ENCODE assay signal across 27 cellular contexts in genomic region chr12:53567961-53568360, GRCh38. TPM values are rescaled to one million over a fixed set of nuclear protein-coding genes. Genes with fewer than 3 reads are reported as not detected.
A peak's percentile ranks its signal among the peaks of the same experiment; 100 is the strongest.
DNase-seq lines count a peak whose midpoint lies in the region; ATAC-seq, FAIRE-seq and TF ChIP-seq lines count a peak whose summit lies in the region.
"Had no signal": no experiment of that assay in that cellular context is flagged by ENCODE, and none has a peak within 500 bp of the region (broad histone marks: within the 10 kb centered on the region; RNA-seq: fewer than 3 reads in every experiment).

No MANE protein-coding gene starts in this region.

- no peak overlapping the region for H3K4me3 ChIP-seq in astrocyte (ENCODE audit: insufficient read depth, low read depth, low read length)
- H3K4me3 ChIP-seq in iPS-20b (ENCODE audit: low read length) = no peak overlapping the region
- no peak overlapping the region for H3K4me3 ChIP-seq in stomach smooth muscle (ENCODE audit: low read length in 2 of 2)
- H3K4me3 ChIP-seq: ascending aorta, heart right ventricle, pancreas, transverse colon had no signal

- H3K27me3 Mint-ChIP-seq in activated CD4-positive, alpha-beta T cell treated with anti-CD3 and anti-CD28 coated beads for 36 hours = no peaks in the 10 kb centered on the region
- H3K27me3 Mint-ChIP-seq in astrocyte (ENCODE audit: low read depth, unreplicated experiment) = no peaks in the 10 kb centered on the region
- H3K27me3 Mint-ChIP-seq in activated T-helper 2 cell treated with anti-CD3 and anti-CD28 coated beads, Interferon-gamma antibody, Interleukin-2, Interleukin-4, amounts not matched to agents 10 μg/mL and 5 μg/mL and 100 μg/mL, durations not matched to agents 14 hours and 24 hours and 36 hours (ENCODE audit: low read depth) = no peaks in the 10 kb centered on the region
- H3K27me3 Mint-ChIP-seq: activated T-cell treated with anti-CD3 and anti-CD28 coated beads, Interleukin-2, amount 50 U/mL, for 24 hours; CD4-positive, alpha-beta memory T cell; stimulated activated naive CD8-positive, alpha-beta T cell treated with anti-CD3 and anti-CD28 coated beads, Interleukin-15, Interleukin-2, amounts not matched to agents 100 ng/mL and 50 ng/mL, for 24 hours had no signal

- peaks cover 53% of the 10 kb centered on the region for H3K4me1 Mint-ChIP-seq in activated CD4-positive, alpha-beta T cell treated with anti-CD3 and anti-CD28 coated beads for 36 hours
- peaks cover 11% of the 10 kb centered on the region for H3K4me1 Mint-ChIP-seq in astrocyte (ENCODE audit: low read depth, unreplicated experiment)
- H3K4me1 Mint-ChIP-seq in activated T-helper 2 cell treated with anti-CD3 and anti-CD28 coated beads, Interferon-gamma antibody, Interleukin-2, Interleukin-4, amounts not matched to agents 10 μg/mL and 5 μg/mL and 100 μg/mL, durations not matched to agents 14 hours and 24 hours and 36 hours (ENCODE audit: low read depth) = peaks cover 44% of the 10 kb centered on the region

- CTCF ChIA-PET in activated CD4-positive, alpha-beta T cell treated with anti-CD3 and anti-CD28 coated beads for 36 hours (lab: Charles Lee) = interaction anchor here (0.6 to 1.9 kb wide), 4 partner anchors 24 to 110 kb away, joined by 3 to 7 read pairs (median 4); partner anchors contain the start of gene ATP5MC2

- H3K36me3 ChIP-seq in astrocyte (ENCODE audit: insufficient read depth, low read length) = no peaks in the 10 kb centered on the region
- H3K36me3 ChIP-seq in iPS-20b (ENCODE audit: insufficient read depth, low read depth, low read length) = no peaks in the 10 kb centered on the region
- no peaks in the 10 kb centered on the region for H3K36me3 ChIP-seq in stomach smooth muscle (ENCODE audit: control insufficient read depth in 2 of 2, insufficient read depth in 2 of 2, low read length in 2 of 2)
- H3K36me3 ChIP-seq: pancreas, transverse colon had no signal

- H3K9me3 Mint-ChIP-seq in activated CD4-positive, alpha-beta T cell treated with anti-CD3 and anti-CD28 coated beads for 36 hours (ENCODE audit: low read depth) = no peaks in the 10 kb centered on the region
- H3K9me3 Mint-ChIP-seq in astrocyte (ENCODE audit: unreplicated experiment) = no peaks in the 10 kb centered on the region
- H3K9me3 Mint-ChIP-seq in activated T-helper 2 cell treated with anti-CD3 and anti-CD28 coated beads, Interferon-gamma antibody, Interleukin-2, Interleukin-4, amounts not matched to agents 10 μg/mL and 5 μg/mL and 100 μg/mL, durations not matched to agents 14 hours and 24 hours and 36 hours = no peaks in the 10 kb centered on the region
- H3K9me3 Mint-ChIP-seq: activated T-cell treated with anti-CD3 and anti-CD28 coated beads, Interleukin-2, amount 50 U/mL, for 24 hours; CD4-positive, alpha-beta memory T cell had no signal

- no peak overlapping the region for H3K9ac ChIP-seq in astrocyte (ENCODE audit: low read length)
- H3K9ac ChIP-seq in iPS-20b (ENCODE audit: low read depth, low read length) = peak overlapping the region; percentile 39; the same call in 1 of the 2 replicates
- no peak overlapping the region for H3K9ac ChIP-seq in stomach smooth muscle (ENCODE audit: low read length in 2 of 2)

- no peak overlapping the region for H3K4me3 Mint-ChIP-seq in activated CD4-positive, alpha-beta T cell treated with anti-CD3 and anti-CD28 coated beads for 36 hours
- H3K4me3 Mint-ChIP-seq in astrocyte (ENCODE audit: unreplicated experiment) = no peak overlapping the region
- H3K4me3 Mint-ChIP-seq in activated T-helper 2 cell treated with anti-CD3 and anti-CD28 coated beads, Interferon-gamma antibody, Interleukin-2, Interleukin-4, amounts not matched to agents 10 μg/mL and 5 μg/mL and 100 μg/mL, durations not matched to agents 14 hours and 24 hours and 36 hours (ENCODE audit: low read depth) = no peak overlapping the region
- H3K4me3 Mint-ChIP-seq: activated naive CD4-positive, alpha-beta T cell treated with anti-CD3 and anti-CD28 coated beads for 36 hours; activated T-cell treated with anti-CD3 and anti-CD28 coated beads, Interleukin-2, amount 50 U/mL, for 24 hours; CD4-positive, alpha-beta memory T cell; stimulated activated naive CD8-positive, alpha-beta T cell treated with anti-CD3 and anti-CD28 coated beads, Interleukin-15, Interleukin-2, amounts not matched to agents 100 ng/mL and 50 ng/mL, for 24 hours had no signal

- FAIRE-seq in astrocyte (lab: Jason Lieb, UNC) = no peak
- FAIRE-seq in HTR-8/SVneo (lab: Jason Lieb, UNC) = no peak
- FAIRE-seq: pancreas had no signal

- no peak overlapping the region for H3K27ac Mint-ChIP-seq in activated CD4-positive, alpha-beta T cell treated with anti-CD3 and anti-CD28 coated beads for 36 hours
- peak overlapping the region; percentile 69 for H3K27ac Mint-ChIP-seq in astrocyte (ENCODE audit: unreplicated experiment)
- no peak overlapping the region for H3K27ac Mint-ChIP-seq in activated T-helper 2 cell treated with anti-CD3 and anti-CD28 coated beads, Interferon-gamma antibody, Interleukin-2, Interleukin-4, amounts not matched to agents 10 μg/mL and 5 μg/mL and 100 μg/mL, durations not matched to agents 14 hours and 24 hours and 36 hours
- H3K27ac Mint-ChIP-seq: activated naive CD4-positive, alpha-beta T cell treated with anti-CD3 and anti-CD28 coated beads for 36 hours; activated T-cell treated with anti-CD3 and anti-CD28 coated beads, Interleukin-2, amount 50 U/mL, for 24 hours; stimulated activated naive CD8-positive, alpha-beta T cell treated with anti-CD3 and anti-CD28 coated beads, Interleukin-15, Interleukin-2, amounts not matched to agents 100 ng/mL and 50 ng/mL, for 24 hours had no signal

- peaks cover 16% of the 10 kb centered on the region for H4K20me1 ChIP-seq in astrocyte (ENCODE audit: insufficient read depth, low read length)

- no peak overlapping the region for H2AFZ ChIP-seq in astrocyte (ENCODE audit: low read depth, low read length)

- POLR2A ChIA-PET in activated CD4-positive, alpha-beta T cell treated with anti-CD3 and anti-CD28 coated beads for 36 hours (lab: Charles Lee) = interaction anchor here (0.6 kb wide), 1 partner anchor 11 kb away, joined by 5 read pairs; no protein-coding TSS in a partner anchor

- no peak for DNase-seq in activated CD4-positive, alpha-beta T cell treated with anti-CD3 and anti-CD28 coated beads for 36 hours
- DNase-seq in activated CD4-positive, alpha-beta T cell treated with anti-CD3 and anti-CD28 coated beads, Interleukin-2, amount 50 U/mL, for 1 hour = no peak
- DNase-seq in astrocyte (ENCODE audit: low read depth) (peak; percentile 44), HTR-8/SVneo (ENCODE audit: insufficient read length, low spot score) (no peak)
- DNase-seq in activated CD8-positive, alpha-beta memory T cell treated with anti-CD3 and anti-CD28 coated beads for 24 hours = no peak
- DNase-seq in activated T-helper 2 cell treated with anti-CD3 and anti-CD28 coated beads, Interferon-gamma antibody, Interleukin-2, Interleukin-4, amounts not matched to agents 10 μg/mL and 5 μg/mL and 100 μg/mL, durations not matched to agents 14 hours and 24 hours and 36 hours (ENCODE audit: low spot score) = no peak
- DNase-seq: activated CD4-positive, alpha-beta T cell treated with anti-CD3 and anti-CD28 coated beads for 1 hour; activated naive CD4-positive, alpha-beta T cell treated with anti-CD3 and anti-CD28 coated beads for 36 hours; activated T-cell treated with anti-CD3 and anti-CD28 coated beads, Interleukin-2, amount 50 U/mL, for 24 hours; CD4-positive, alpha-beta memory T cell; DMS 273 treated with DMSO at 0.1 percent for 48 hours; foreskin fibroblast; heart right ventricle; left colon; NCI-H1694 treated with DMSO at 0.1 percent for 48 hours; NCI-H2171; NCI-H524; NK-92 treated with Interleukin-12 subunit alpha and Interleukin-12 subunit beta, amount 100 ng/mL, for 24 hours; pancreas; right cardiac atrium; SHP77 treated with DMSO at 0.1 percent for 48 hours; SW 1271; transverse colon had no signal

- no peak overlapping the region for H3K4me2 ChIP-seq in astrocyte (ENCODE audit: low read length)

- H3K27me3 ChIP-seq in astrocyte (ENCODE audit: insufficient read depth, low read length) (no peaks in the 10 kb centered on the region), iPS-20b (ENCODE audit: insufficient read depth, low read length) (no peaks in the 10 kb centered on the region), stomach smooth muscle (ENCODE audit: control insufficient read depth in 1 of 2, insufficient read depth in 2 of 2, low read length in 2 of 2) (no peaks in the 10 kb centered on the region)
- H3K27me3 ChIP-seq: ascending aorta, heart right ventricle, pancreas, transverse colon had no signal

- peaks cover 5% of the 10 kb centered on the region for H3K4me1 ChIP-seq in astrocyte (ENCODE audit: insufficient read depth, low read length)
- H3K4me1 ChIP-seq in iPS-20b (ENCODE audit: insufficient read depth, low read length) = peaks cover 13% of the 10 kb centered on the region
- peaks cover 2% of the 10 kb centered on the region for H3K4me1 ChIP-seq in stomach smooth muscle (ENCODE audit: control insufficient read depth, insufficient read depth, low read length)

- ATAC-seq in activated CD4-positive, alpha-beta T cell treated with anti-CD3 and anti-CD28 coated beads for 36 hours = peak; percentile 33
- ATAC-seq: heart right ventricle, left colon, pancreas, right cardiac atrium had no signal

- peaks cover 37% of the 10 kb centered on the region for H3K79me2 ChIP-seq in astrocyte (ENCODE audit: insufficient read depth, low read length)

- H3K27ac ChIP-seq in astrocyte (ENCODE audit: low read depth, low read length) (no peak overlapping the region), iPS-20b (ENCODE audit: low read length) (no peak overlapping the region), stomach smooth muscle (ENCODE audit: low read length) (peak overlapping the region; percentile 1)
- H3K27ac ChIP-seq: pancreas had no signal

- intact Hi-C loops in activated CD4-positive, alpha-beta T cell treated with anti-CD3 and anti-CD28 coated beads for 36 hours (cut with DNase I, micrococcal nuclease) = no loop called here
- intact Hi-C loops in activated T-helper 2 cell treated with anti-CD3 and anti-CD28 coated beads, Interferon-gamma antibody, Interleukin-2, Interleukin-4, amounts not matched to agents 10 μg/mL and 5 μg/mL and 100 μg/mL, durations not matched to agents 14 hours and 24 hours and 36 hours (cut with micrococcal nuclease) = no loop called here

- no peak for TF ChIP-seq CTCF in astrocyte (IDR thresholded peaks at IDR 0.05; ENCODE audit: insufficient read depth, low read depth, low read length)

- peaks cover 5% of the 10 kb centered on the region for H3K36me3 Mint-ChIP-seq in activated CD4-positive, alpha-beta T cell treated with anti-CD3 and anti-CD28 coated beads for 36 hours (ENCODE audit: low read depth)
- peaks cover 2% of the 10 kb centered on the region for H3K36me3 Mint-ChIP-seq in astrocyte (ENCODE audit: low read depth, unreplicated experiment)
- H3K36me3 Mint-ChIP-seq in activated T-helper 2 cell treated with anti-CD3 and anti-CD28 coated beads, Interferon-gamma antibody, Interleukin-2, Interleukin-4, amounts not matched to agents 10 μg/mL and 5 μg/mL and 100 μg/mL, durations not matched to agents 14 hours and 24 hours and 36 hours (ENCODE audit: low read depth) = peaks cover 22% of the 10 kb centered on the region

- H3K9me3 ChIP-seq in astrocyte (ENCODE audit: insufficient read depth, low read depth, low read length) (no peaks in the 10 kb centered on the region), iPS-20b (ENCODE audit: insufficient read depth, low read depth, low read length) (no peaks in the 10 kb centered on the region), stomach smooth muscle (ENCODE audit: control insufficient read depth in 2 of 2, low read length in 2 of 2) (no peaks in the 10 kb centered on the region)
- H3K9me3 ChIP-seq: ascending aorta, heart right ventricle, pancreas, transverse colon had no signal

RNA-seq across cellular contexts. Expression of gene ATF7, which starts 58.2 kb away (rescaled TPM):
- 10 to 100 TPM; 23.0 to 28.1 TPM for total RNA-seq in activated CD4-positive, alpha-beta T cell treated with anti-CD3 and anti-CD28 coated beads for 36 hours
- total RNA-seq in astrocyte = 35.1 and 38.3 TPM in 2 replicates
- total RNA-seq in activated T-helper 2 cell treated with anti-CD3 and anti-CD28 coated beads, Interferon-gamma antibody, Interleukin-2, Interleukin-4, amounts not matched to agents 10 μg/mL and 5 μg/mL and 100 μg/mL, durations not matched to agents 14 hours and 24 hours and 36 hours = 28.0 and 32.0 TPM in 2 replicates
